In genomic region chr5:134551891-134552290, GRCh38 we compare ENCODE assay signal across 11 cellular contexts. TPM values are rescaled to one million over a fixed set of nuclear protein-coding genes. Genes with fewer than 3 reads are reported as not detected.
DNase-seq lines count a peak whose midpoint lies in the region; ATAC-seq and TF ChIP-seq lines count a peak whose summit lies in the region.
"Had no signal": no experiment of that assay in that cellular context is flagged by ENCODE, and none has a peak within 500 bp of the region (broad histone marks: within the 10 kb centered on the region; RNA-seq: fewer than 3 reads in every experiment).

No MANE protein-coding gene starts in this region.

- H3K36me3 ChIP-seq in thyroid gland, result peaks cover 0 to 6% of the 10 kb centered on the region in 2 donors
- H3K36me3 ChIP-seq: cardiac muscle cell had no signal

- H3K4me3 Mint-ChIP-seq in activated T-cell treated with anti-CD3 and anti-CD28 coated beads, Interleukin-2, amount 50 U/mL, for 72 hours, result no peak overlapping the region
- H3K4me3 Mint-ChIP-seq in activated T-cell treated with anti-CD3 and anti-CD28 coated beads, Interleukin-2, amount 50 U/mL, for 4 hours, result no peak overlapping the region
- no peak overlapping the region for H3K4me3 Mint-ChIP-seq in activated CD4-positive, alpha-beta memory T cell treated with anti-CD3 and anti-CD28 coated beads, Interleukin-2, amount 10 ng/mL, durations not matched to agents 7 days and 5 days

- H3K4me1 ChIP-seq in right cardiac atrium (ENCODE audit: control insufficient read depth, insufficient read depth, low read length), result peaks cover 50% of the 10 kb centered on the region
- H3K4me1 ChIP-seq in thyroid gland, result peaks cover 65 to 93% of the 10 kb centered on the region in 2 donors

- H3K36me3 Mint-ChIP-seq in activated T-cell treated with anti-CD3 and anti-CD28 coated beads, Interleukin-2, amount 50 U/mL, for 72 hours (ENCODE audit: insufficient read depth in 2 of 2), result peaks cover 7 to 15% of the 10 kb centered on the region in 2 donors
- peaks cover 31% of the 10 kb centered on the region for H3K36me3 Mint-ChIP-seq in activated T-cell treated with anti-CD3 and anti-CD28 coated beads, Interleukin-2, amount 50 U/mL, for 4 hours (ENCODE audit: insufficient read depth)
- peaks cover 56% of the 10 kb centered on the region for H3K36me3 Mint-ChIP-seq in activated CD4-positive, alpha-beta memory T cell treated with anti-CD3 and anti-CD28 coated beads, Interleukin-2, amount 10 ng/mL, durations not matched to agents 7 days and 5 days (ENCODE audit: low read depth)

- H3K27me3 ChIP-seq in right cardiac atrium (ENCODE audit: control insufficient read depth, insufficient read depth), result no peaks in the 10 kb centered on the region
- no peaks in the 10 kb centered on the region for H3K27me3 ChIP-seq in thyroid gland
- H3K27me3 ChIP-seq: cardiac muscle cell had no signal

- TF ChIP-seq POLR2A in thyroid gland (IDR thresholded peaks at IDR 0.05), result no peak

- DNase-seq in activated T-cell treated with anti-CD3 and anti-CD28 coated beads, Interleukin-2, amount 50 U/mL, for 72 hours, result no peak
- no peak for DNase-seq in activated T-cell treated with anti-CD3 and anti-CD28 coated beads, Interleukin-2, amount 50 U/mL, for 4 hours
- no peak for DNase-seq in activated CD4-positive, alpha-beta memory T cell treated with anti-CD3 and anti-CD28 coated beads, Interleukin-2, amount 10 ng/mL, durations not matched to agents 7 days and 5 days
- no peak for DNase-seq in right cardiac atrium
- DNase-seq in thyroid gland, result no peak
- DNase-seq: activated CD8-positive, alpha-beta memory T cell treated with anti-CD3 and anti-CD28 coated beads for 24 hours; RPMI8226 had no signal

- peaks cover 66% of the 10 kb centered on the region for H3K4me1 Mint-ChIP-seq in activated T-cell treated with anti-CD3 and anti-CD28 coated beads, Interleukin-2, amount 50 U/mL, for 72 hours (ENCODE audit: low read depth)
- peaks cover 65% of the 10 kb centered on the region for H3K4me1 Mint-ChIP-seq in activated T-cell treated with anti-CD3 and anti-CD28 coated beads, Interleukin-2, amount 50 U/mL, for 4 hours (ENCODE audit: low read depth)
- H3K4me1 Mint-ChIP-seq in activated CD4-positive, alpha-beta memory T cell treated with anti-CD3 and anti-CD28 coated beads, Interleukin-2, amount 10 ng/mL, durations not matched to agents 7 days and 5 days, result peaks cover 53% of the 10 kb centered on the region

- CTCF ChIA-PET in activated CD4-positive, alpha-beta memory T cell treated with anti-CD3 and anti-CD28 coated beads, Interleukin-2, amount 10 ng/mL, durations not matched to agents 7 days and 5 days (lab: Charles Lee), result no interaction called here

- H3K9me3 ChIP-seq in right cardiac atrium (ENCODE audit: control insufficient read depth, low read length) (no peaks in the 10 kb centered on the region), thyroid gland (no peaks in the 10 kb centered on the region)

- peak overlapping the region; percentile 68 for H3K27ac ChIP-seq in right cardiac atrium (ENCODE audit: low read length)
- H3K27ac ChIP-seq in thyroid gland, result peak overlapping the region; percentile 45 to 97 (median 94)
- H3K27ac ChIP-seq: cardiac muscle cell had no signal

- H3K4me3 ChIP-seq in right cardiac atrium (ENCODE audit: low read length) (no peak overlapping the region), thyroid gland (replicated peaks in 1 of 3) (no peak overlapping the region)
- H3K4me3 ChIP-seq: cardiac muscle cell had no signal

- H3K27ac Mint-ChIP-seq in activated T-cell treated with anti-CD3 and anti-CD28 coated beads, Interleukin-2, amount 50 U/mL, for 72 hours, result peak overlapping the region; percentile 30
- peak overlapping the region; percentile 41 for H3K27ac Mint-ChIP-seq in activated CD4-positive, alpha-beta memory T cell treated with anti-CD3 and anti-CD28 coated beads, Interleukin-2, amount 10 ng/mL, durations not matched to agents 7 days and 5 days

- ATAC-seq in activated T-cell treated with anti-CD3 and anti-CD28 coated beads, Interleukin-2, amount 50 U/mL, for 72 hours (replicated peaks in 1 of 2), result no peak
- ATAC-seq in activated T-cell treated with anti-CD3 and anti-CD28 coated beads, Interleukin-2, amount 50 U/mL, for 4 hours, result no peak
- peak in 1 of 2 donors; percentile 1 for ATAC-seq in right cardiac atrium
- ATAC-seq in HG02623 (IDR thresholded peaks at IDR 0.05; ENCODE audit: unreplicated experiment), result no peak
- ATAC-seq in GM19397 (IDR thresholded peaks at IDR 0.05; ENCODE audit: unreplicated experiment), result no peak
- ATAC-seq in HG02973 (IDR thresholded peaks at IDR 0.05; ENCODE audit: unreplicated experiment), result no peak

- intact Hi-C loops in right cardiac atrium (cut with DNase I) (no loop called here), thyroid gland (cut with DNase I) (no loop called here)

- no peak for TF ChIP-seq CTCF in thyroid gland (IDR thresholded peaks at IDR 0.05)

- WGBS in right cardiac atrium, result 76% methylated on average over 8 of the region's 8 CpGs
- 90 to 96% methylated on average over 8 of the region's 8 CpGs for WGBS in thyroid gland, 2 donors

- no peaks in the 10 kb centered on the region for H3K9me3 Mint-ChIP-seq in activated T-cell treated with anti-CD3 and anti-CD28 coated beads, Interleukin-2, amount 50 U/mL, for 72 hours
- H3K9me3 Mint-ChIP-seq in activated T-cell treated with anti-CD3 and anti-CD28 coated beads, Interleukin-2, amount 50 U/mL, for 4 hours, result no peaks in the 10 kb centered on the region
- no peaks in the 10 kb centered on the region for H3K9me3 Mint-ChIP-seq in activated CD4-positive, alpha-beta memory T cell treated with anti-CD3 and anti-CD28 coated beads, Interleukin-2, amount 10 ng/mL, durations not matched to agents 7 days and 5 days

- POLR2A ChIA-PET in activated CD4-positive, alpha-beta memory T cell treated with anti-CD3 and anti-CD28 coated beads, Interleukin-2, amount 10 ng/mL, durations not matched to agents 7 days and 5 days (lab: Charles Lee), result no interaction called here

- H3K27me3 Mint-ChIP-seq in activated T-cell treated with anti-CD3 and anti-CD28 coated beads, Interleukin-2, amount 50 U/mL, for 72 hours (ENCODE audit: low read depth), result no peaks in the 10 kb centered on the region
- H3K27me3 Mint-ChIP-seq in activated T-cell treated with anti-CD3 and anti-CD28 coated beads, Interleukin-2, amount 50 U/mL, for 4 hours (ENCODE audit: low read depth), result no peaks in the 10 kb centered on the region
- no peaks in the 10 kb centered on the region for H3K27me3 Mint-ChIP-seq in activated CD4-positive, alpha-beta memory T cell treated with anti-CD3 and anti-CD28 coated beads, Interleukin-2, amount 10 ng/mL, durations not matched to agents 7 days and 5 days

RNA-seq across cellular contexts. Expression of gene JADE2, which starts 26.4 kb away (rescaled TPM):
- total RNA-seq in activated T-cell treated with anti-CD3 and anti-CD28 coated beads, Interleukin-2, amount 50 U/mL, for 72 hours, result 10 to 100 TPM; 87.0 to 88.8 TPM
- total RNA-seq in activated T-cell treated with anti-CD3 and anti-CD28 coated beads, Interleukin-2, amount 50 U/mL, for 4 hours, result 10 to 100 TPM; 73.6 to 83.6 (median 76.8) TPM
- 10 to 100 TPM; 72.7 to 73.5 TPM for total RNA-seq in activated CD4-positive, alpha-beta memory T cell treated with anti-CD3 and anti-CD28 coated beads, Interleukin-2, amount 10 ng/mL, durations not matched to agents 7 days and 5 days
- 10 to 100 TPM; 45.5 to 51.6 (median 48.3) TPM for total RNA-seq in right cardiac atrium
- 18.6 TPM for polyA plus RNA-seq in right cardiac atrium
- total RNA-seq in thyroid gland, result 100 to 1,000 TPM in 1 of 4 donors, 10 to 100 TPM in 3; 51.7 to 116 (median 76.6) TPM
